33 cellular contexts compared by ENCODE assay signal in the genomic region with DNA sequence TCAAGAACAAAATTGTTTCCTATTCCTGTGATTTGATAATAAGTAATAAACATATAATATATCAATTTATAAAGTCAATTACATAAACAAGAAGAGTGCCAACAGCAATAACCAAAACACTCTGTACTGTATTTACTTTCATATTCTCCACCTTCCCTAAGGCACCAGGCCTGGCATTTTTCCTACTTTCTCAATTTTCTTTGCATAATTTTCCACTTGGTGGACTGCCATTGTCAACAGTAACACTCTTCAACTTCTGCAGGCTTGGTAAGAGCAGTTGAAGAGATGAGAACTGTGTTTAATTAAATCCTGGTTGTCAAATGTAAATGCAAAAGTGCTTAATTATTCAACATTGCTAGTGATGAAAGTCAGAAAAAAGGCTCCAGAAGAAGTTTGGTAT.
DNase-seq lines count a peak whose midpoint lies in the region; ATAC-seq and TF ChIP-seq lines count a peak whose summit lies in the region.
"Had no signal": no experiment of that assay in that cellular context is flagged by ENCODE, and none has a peak within 500 bp of the region (broad histone marks: within the 10 kb centered on the region; RNA-seq: fewer than 3 reads in every experiment).

No MANE protein-coding gene starts in this region.

- no peaks in the 10 kb centered on the region for H3K36me3 Mint-ChIP-seq in CD8-positive, alpha-beta memory T cell
- no peaks in the 10 kb centered on the region for H3K36me3 Mint-ChIP-seq in activated CD4-positive, alpha-beta memory T cell treated with anti-CD3 and anti-CD28 coated beads, Interleukin-2, amount 10 ng/mL, durations not matched to agents 7 days and 5 days (ENCODE audit: low read depth)
- H3K36me3 Mint-ChIP-seq: CD8-positive, alpha-beta T cell had no signal

- peak; percentile 37 for DNase-seq in DMS 273 (lab: John Stamatoyannopoulos, UW; ENCODE audit: unreplicated experiment)
- peak; percentile 22 to 72 for DNase-seq in NCI-H2081 (lab: John Stamatoyannopoulos, UW)
- DNase-seq in dedifferentiated amniotic fluid mesenchymal stem cell (ENCODE audit: extremely low spot score) = peak; percentile 20
- DNase-seq in lower lobe of right lung = no peak
- no peak for DNase-seq in coronary artery (ENCODE audit: low spot score)
- no peak for DNase-seq in CD8-positive, alpha-beta memory T cell
- DNase-seq in NCI-H345 treated with DMSO at 0.1 percent for 48 hours (lab: John Stamatoyannopoulos, UW; ENCODE audit: unreplicated experiment) = no peak
- no peak for DNase-seq in activated CD4-positive, alpha-beta memory T cell treated with anti-CD3 and anti-CD28 coated beads, Interleukin-2, amount 10 ng/mL, durations not matched to agents 7 days and 5 days
- DNase-seq: activated CD4-positive, alpha-beta T cell treated with anti-CD3 and anti-CD28 coated beads, Interleukin-2, amount 50 U/mL, for 4 hours; activated naive CD8-positive, alpha-beta T cell treated with anti-CD3 and anti-CD28 coated beads, Interleukin-2, amount 50 U/mL, for 24 hours; activated T-cell treated with anti-CD3 and anti-CD28 coated beads, Interleukin-2, amount 50 U/mL, for 48 hours; brain microvascular endothelial cell; CD8-positive, alpha-beta T cell; cerebellar nuclear complex; GDM1; heart left ventricle; KG1; left ventricle myocardium superior; MG63; NCI-H1417 treated with DMSO at 0.1 percent for 48 hours; NCI-H2029 treated with DMSO at 0.1 percent for 48 hours; NCI-H446 treated with DMSO at 0.1 percent for 48 hours; NK-92 treated with Interleukin-12 subunit alpha and Interleukin-12 subunit beta, amount 100 ng/mL, for 24 hours; PC-3; posterior cingulate gyrus; stimulated activated CD4-positive, alpha-beta T cell treated with anti-CD3 and anti-CD28 coated beads, Interleukin-2, amount 100 ng/mL, for 24 hours; T-helper 17 cell had no signal

- CTCF ChIA-PET in CD8-positive, alpha-beta memory T cell (lab: Charles Lee) = no interaction called here
- CTCF ChIA-PET in activated CD4-positive, alpha-beta memory T cell treated with anti-CD3 and anti-CD28 coated beads, Interleukin-2, amount 10 ng/mL, durations not matched to agents 7 days and 5 days (lab: Charles Lee) = no interaction called here

- H3K4me1 Mint-ChIP-seq in CD8-positive, alpha-beta memory T cell = no peaks in the 10 kb centered on the region
- H3K4me1 Mint-ChIP-seq in activated CD4-positive, alpha-beta memory T cell treated with anti-CD3 and anti-CD28 coated beads, Interleukin-2, amount 10 ng/mL, durations not matched to agents 7 days and 5 days = no peaks in the 10 kb centered on the region
- H3K4me1 Mint-ChIP-seq: activated naive CD8-positive, alpha-beta T cell treated with anti-CD3 and anti-CD28 coated beads, Interleukin-2, amount 50 U/mL, for 24 hours; B cell; T-helper 17 cell had no signal

- no peak overlapping the region for H3K27ac ChIP-seq in lower lobe of right lung
- H3K27ac ChIP-seq in coronary artery = no peak overlapping the region
- H3K27ac ChIP-seq in CD8-positive, alpha-beta memory T cell (ENCODE audit: low read depth, low read length) = no peak overlapping the region
- H3K27ac ChIP-seq: brain microvascular endothelial cell, heart left ventricle, HL-60, right atrium auricular region had no signal

- intact Hi-C loops in lower lobe of right lung (cut with DNase I) = no loop called here

- no peak overlapping the region for H3K27ac Mint-ChIP-seq in CD8-positive, alpha-beta memory T cell
- no peak overlapping the region for H3K27ac Mint-ChIP-seq in activated CD4-positive, alpha-beta memory T cell treated with anti-CD3 and anti-CD28 coated beads, Interleukin-2, amount 10 ng/mL, durations not matched to agents 7 days and 5 days
- H3K27ac Mint-ChIP-seq: activated naive CD8-positive, alpha-beta T cell treated with anti-CD3 and anti-CD28 coated beads, Interleukin-2, amount 50 U/mL, for 24 hours; B cell; CD8-positive, alpha-beta T cell; stimulated activated naive CD8-positive, alpha-beta T cell treated with anti-CD3 and anti-CD28 coated beads, Interleukin-15, Interleukin-2, amounts not matched to agents 100 ng/mL and 50 ng/mL, for 24 hours; T-helper 17 cell had no signal

- peaks cover 2 to 31% (median 5%) of the 10 kb centered on the region in 5 donors for H3K9me3 Mint-ChIP-seq in CD8-positive, alpha-beta memory T cell
- H3K9me3 Mint-ChIP-seq in activated CD4-positive, alpha-beta memory T cell treated with anti-CD3 and anti-CD28 coated beads, Interleukin-2, amount 10 ng/mL, durations not matched to agents 7 days and 5 days = no peaks in the 10 kb centered on the region
- H3K9me3 Mint-ChIP-seq: stimulated activated naive CD8-positive, alpha-beta T cell treated with anti-CD3 and anti-CD28 coated beads, Interleukin-15, Interleukin-2, amounts not matched to agents 100 ng/mL and 50 ng/mL, for 24 hours had no signal

- POLR2A ChIA-PET in CD8-positive, alpha-beta memory T cell (lab: Charles Lee) = no interaction called here
- POLR2A ChIA-PET in activated CD4-positive, alpha-beta memory T cell treated with anti-CD3 and anti-CD28 coated beads, Interleukin-2, amount 10 ng/mL, durations not matched to agents 7 days and 5 days (lab: Charles Lee) = no interaction called here

- no peak overlapping the region for H3K4me3 Mint-ChIP-seq in CD8-positive, alpha-beta memory T cell
- H3K4me3 Mint-ChIP-seq in activated CD4-positive, alpha-beta memory T cell treated with anti-CD3 and anti-CD28 coated beads, Interleukin-2, amount 10 ng/mL, durations not matched to agents 7 days and 5 days = no peak overlapping the region
- H3K4me3 Mint-ChIP-seq: activated naive CD8-positive, alpha-beta T cell treated with anti-CD3 and anti-CD28 coated beads, Interleukin-2, amount 50 U/mL, for 24 hours; B cell; CD8-positive, alpha-beta T cell; stimulated activated naive CD8-positive, alpha-beta T cell treated with anti-CD3 and anti-CD28 coated beads, Interleukin-15, Interleukin-2, amounts not matched to agents 100 ng/mL and 50 ng/mL, for 24 hours; T-helper 17 cell had no signal

- H3K4me3 ChIP-seq in lower lobe of right lung (no peak overlapping the region), coronary artery (no peak overlapping the region)
- no peak overlapping the region for H3K4me3 ChIP-seq in CD8-positive, alpha-beta memory T cell (ENCODE audit: low read length)
- H3K4me3 ChIP-seq: HAP-1, heart left ventricle, MG63, right atrium auricular region, smooth muscle cell had no signal

- ATAC-seq in lower lobe of right lung = peak; percentile 52 to 69
- ATAC-seq: activated naive CD8-positive, alpha-beta T cell treated with anti-CD3 and anti-CD28 coated beads, Interleukin-2, amount 50 U/mL, for 24 hours; CD8-positive, alpha-beta T cell; heart left ventricle; left ventricle myocardium superior; PC-3; T-helper 17 cell had no signal

- no peaks in the 10 kb centered on the region for H3K27me3 ChIP-seq in lower lobe of right lung (ENCODE audit: low read depth)
- H3K27me3 ChIP-seq in CD8-positive, alpha-beta memory T cell (ENCODE audit: insufficient read depth, low read length, poor library complexity, severe bottlenecking) = no peaks in the 10 kb centered on the region
- H3K27me3 ChIP-seq: brain microvascular endothelial cell, heart left ventricle, MG63, right atrium auricular region had no signal

- TF ChIP-seq CTCF in lower lobe of right lung (IDR thresholded peaks at IDR 0.05) (no peak), coronary artery (IDR thresholded peaks at IDR 0.05) (no peak)

- H3K4me1 ChIP-seq in lower lobe of right lung = no peaks in the 10 kb centered on the region
- no peaks in the 10 kb centered on the region for H3K4me1 ChIP-seq in CD8-positive, alpha-beta memory T cell (ENCODE audit: insufficient read depth, low read length)
- H3K4me1 ChIP-seq: HAP-1, heart left ventricle, right atrium auricular region had no signal

- H3K36me3 ChIP-seq in lower lobe of right lung = no peaks in the 10 kb centered on the region
- no peaks in the 10 kb centered on the region for H3K36me3 ChIP-seq in CD8-positive, alpha-beta memory T cell (ENCODE audit: insufficient read depth, low read length)
- H3K36me3 ChIP-seq: brain microvascular endothelial cell, HAP-1, heart left ventricle, MG63, right atrium auricular region had no signal

- H3K9me3 ChIP-seq in lower lobe of right lung = no peaks in the 10 kb centered on the region
- no peaks in the 10 kb centered on the region for H3K9me3 ChIP-seq in CD8-positive, alpha-beta memory T cell (ENCODE audit: low read length)
- H3K9me3 ChIP-seq: HAP-1, heart left ventricle, MG63, right atrium auricular region had no signal

- H3K27me3 Mint-ChIP-seq in CD8-positive, alpha-beta memory T cell = no peaks in the 10 kb centered on the region
- H3K27me3 Mint-ChIP-seq in activated CD4-positive, alpha-beta memory T cell treated with anti-CD3 and anti-CD28 coated beads, Interleukin-2, amount 10 ng/mL, durations not matched to agents 7 days and 5 days = no peaks in the 10 kb centered on the region
- H3K27me3 Mint-ChIP-seq: activated naive CD8-positive, alpha-beta T cell treated with anti-CD3 and anti-CD28 coated beads, Interleukin-2, amount 50 U/mL, for 24 hours; B cell; stimulated activated naive CD8-positive, alpha-beta T cell treated with anti-CD3 and anti-CD28 coated beads, Interleukin-15, Interleukin-2, amounts not matched to agents 100 ng/mL and 50 ng/mL, for 24 hours; T-helper 17 cell had no signal

Comparison
In these comparisons a context has a peak if more than half of its experiments do, and no peak if none do; other contexts are left out.
1. DNase-seq: peak in DMS 273 (single experiment), NCI-H2081 (2 of 2) and dedifferentiated amniotic fluid mesenchymal stem cell (single experiment); none in lower lobe of right lung (single experiment), coronary artery (single experiment), CD8-positive, alpha-beta memory T cell (0 of 5), NCI-H345 treated with DMSO at 0.1 percent for 48 hours (single experiment) and activated CD4-positive, alpha-beta memory T cell treated with anti-CD3 and anti-CD28 coated beads, Interleukin-2, amount 10 ng/mL, durations not matched to agents 7 days and 5 days (single experiment).